1 cellular context compared by ENCODE assay signal in genomic region chr5:150000261-150000989, GRCh38.
TF ChIP-seq lines count a peak whose summit lies in the region.

Gene HMGXB3, plus strand, starts transcription at chr5:150000739. Its CDS starts 4,114 bp downstream, at chr5:150004853.
Gene TIGD6, minus strand, starts transcription at chr5:150000654. Its CDS starts 4,306 bp downstream, at chr5:149996348.

TF ChIP-seq in A549, 52 proteins besides CTCF, POLR2A, EP300 and RAD21 (continued from another document):
- TF ChIP-seq E2F6 (IDR thresholded peaks at IDR 0.05; ENCODE audit: borderline replicate concordance, low read depth) (no peak; the same call in 1 of the 2 replicates), CBX8 (IDR thresholded peaks at IDR 0.05) (no peak), ZSCAN20 (CRISPR knock-in tag; IDR thresholded peaks at IDR 0.05) (no peak), RCOR1 (IDR thresholded peaks at IDR 0.05; ENCODE audit: low read depth, low read length) (no peak), RNF2 (IDR thresholded peaks at IDR 0.05; ENCODE audit: borderline replicate concordance, low read depth) (no peak), HEYL (CRISPR knock-in tag; IDR thresholded peaks at IDR 0.05) (no peak), GATA3 (IDR thresholded peaks at IDR 0.05; ENCODE audit: borderline replicate concordance) (no peak), FOSL2 (IDR thresholded peaks at IDR 0.05) (no peak), FOSL2 (CRISPR knock-in tag; IDR thresholded peaks at IDR 0.05) (no peak), NR3C1 (IDR thresholded peaks at IDR 0.05) (no peak), POLR2AphosphoS2 (conservative IDR thresholded peaks at IDR 0.05; ENCODE audit: low read length) (no peak), CBX2 (IDR thresholded peaks at IDR 0.05; ENCODE audit: borderline replicate concordance, low read depth) (no peak; the same call in 1 of the 2 replicates), HDAC2 (IDR thresholded peaks at IDR 0.05) (no peak), ATOH8 (CRISPR knock-in tag; IDR thresholded peaks at IDR 0.05; ENCODE audit: low read depth) (no peak), NFE2L2 (conservative IDR thresholded peaks at IDR 0.05; ENCODE audit: low read length) (no peak), ESRRA (IDR thresholded peaks at IDR 0.05; ENCODE audit: borderline replicate concordance, low read length) (no peak), TFCP2L1 (CRISPR knock-in tag; IDR thresholded peaks at IDR 0.05) (no peak), PBX3 (IDR thresholded peaks at IDR 0.05) (no peak), RFX5 (IDR thresholded peaks at IDR 0.05) (no peak), JUN (IDR thresholded peaks at IDR 0.05) (peak; percentile 56 to 92; a peak in 3 of 5 replicates), ELK1 (IDR thresholded peaks at IDR 0.05; ENCODE audit: low read depth, low read length) (no peak), CEBPB (IDR thresholded peaks at IDR 0.05) (no peak), TP53 (CRISPR knock-in tag; IDR thresholded peaks at IDR 0.05) (no peak), REST (IDR thresholded peaks at IDR 0.05) (no peak), HOXB13 (CRISPR knock-in tag; IDR thresholded peaks at IDR 0.05; ENCODE audit: low read depth) (no peak), USF2 (IDR thresholded peaks at IDR 0.05) (peak; percentile 91), KDM1A (IDR thresholded peaks at IDR 0.05; ENCODE audit: low read depth) (no peak), HOXA7 (CRISPR knock-in tag; IDR thresholded peaks at IDR 0.05) (no peak), RARB (CRISPR knock-in tag; IDR thresholded peaks at IDR 0.05) (no peak), MAFK (IDR thresholded peaks at IDR 0.05; ENCODE audit: partially characterized antibody) (no peak), BCL3 (IDR thresholded peaks at IDR 0.05) (peak; percentile 58; the same call in 1 of the 3 replicates), KDM5A (IDR thresholded peaks at IDR 0.05) (peak; percentile 48; the same call in 1 of the 2 replicates)
